11 cellular contexts compared by ENCODE assay signal in genomic region chr22:43289551-43289963, GRCh38. TPM values are rescaled to one million over a fixed set of nuclear protein-coding genes. Genes with fewer than 3 reads are reported as not detected.
DNase-seq lines count a peak whose midpoint lies in the region; ATAC-seq and TF ChIP-seq lines count a peak whose summit lies in the region.
"Had no signal": no experiment of that assay in that cellular context is flagged by ENCODE, and none has a peak within 500 bp of the region (broad histone marks: within the 10 kb centered on the region; RNA-seq: fewer than 3 reads in every experiment).

No MANE protein-coding gene starts in this region.

- H3K36me3 ChIP-seq in DND-41 (ENCODE audit: insufficient read depth, low read length) (no peaks in the 10 kb centered on the region), SU-DHL-6 (ENCODE audit: low read length) (no peaks in the 10 kb centered on the region)

- H3K4me1 ChIP-seq in DND-41 (ENCODE audit: insufficient read depth, low read length) = no peaks in the 10 kb centered on the region

- H3K9ac ChIP-seq in DND-41 (ENCODE audit: low read depth, low read length) = no peak overlapping the region
- no peak overlapping the region for H3K9ac ChIP-seq in SU-DHL-6 (ENCODE audit: low read length)

- H3K9me3 ChIP-seq in DND-41 (ENCODE audit: insufficient read depth, low read length, severe bottlenecking) = no peaks in the 10 kb centered on the region
- H3K9me3 ChIP-seq in SU-DHL-6 (ENCODE audit: insufficient read depth, low read length) = no peaks in the 10 kb centered on the region

- ATAC-seq in DND-41 (ENCODE audit: insufficient read depth, low read depth) (no peak), left cardiac atrium (peak; percentile 6 to 19), GM21717 (IDR thresholded peaks at IDR 0.05; ENCODE audit: unreplicated experiment) (no peak), GM21390 (IDR thresholded peaks at IDR 0.05; ENCODE audit: unreplicated experiment) (no peak), HG02981 (IDR thresholded peaks at IDR 0.05; ENCODE audit: unreplicated experiment) (no peak)
- ATAC-seq: activated T-helper 17 cell treated with anti-CD3 and anti-CD28 coated beads, Interleukin-2, amount 50 U/mL, for 72 hours had no signal

- H3F3A ChIP-seq in SU-DHL-6 (ENCODE audit: insufficient read depth) = no peaks in the 10 kb centered on the region

- H3K27me3 ChIP-seq in DND-41 (ENCODE audit: insufficient read depth, low read length, poor library complexity) (no peaks in the 10 kb centered on the region), SU-DHL-6 (ENCODE audit: low read length) (no peaks in the 10 kb centered on the region)

- H3K4me2 ChIP-seq in DND-41 (ENCODE audit: insufficient read depth, low read length) = no peak overlapping the region
- peak overlapping the region; percentile 6 for H3K4me2 ChIP-seq in SU-DHL-6 (ENCODE audit: low read depth, low read length, poor library complexity, severe bottlenecking)

- H2AFZ ChIP-seq in DND-41 (ENCODE audit: low read depth, low read length) (peak overlapping the region; percentile 34; the same call in 1 of the 2 replicates), SU-DHL-6 (ENCODE audit: low read depth, low read length, severe bottlenecking) (no peak overlapping the region)

- TF ChIP-seq CTCF in DND-41 (IDR thresholded peaks at IDR 0.05; ENCODE audit: borderline replicate concordance, extremely low read depth, low read length, poor library complexity, severe bottlenecking) (no peak), SU-DHL-6 (IDR thresholded peaks at IDR 0.05; ENCODE audit: insufficient read depth, low read length, poor library complexity, severe bottlenecking) (no peak)

- H3K79me2 ChIP-seq in DND-41 (ENCODE audit: insufficient read depth, low read length) = no peaks in the 10 kb centered on the region
- H3K79me2 ChIP-seq in SU-DHL-6 (ENCODE audit: insufficient read depth, low read length) = no peaks in the 10 kb centered on the region

- no peaks in the 10 kb centered on the region for H3K9me2 ChIP-seq in SU-DHL-6 (replicated peaks; ENCODE audit: insufficient read depth, low read length)

- H3K27ac ChIP-seq in DND-41 (ENCODE audit: low read length) = no peak overlapping the region
- no peak overlapping the region for H3K27ac ChIP-seq in SU-DHL-6 (ENCODE audit: low read depth, low read length)

- intact Hi-C loops in left cardiac atrium (cut with DNase I) = no loop called here

- no peak overlapping the region for H3K4me3 ChIP-seq in DND-41 (ENCODE audit: low read depth in 1 of 2, low read length in 2 of 2)
- H3K4me3 ChIP-seq in SU-DHL-6 (ENCODE audit: insufficient read depth, low read length, poor library complexity, severe bottlenecking) = no peak overlapping the region
- H3K4me3 ChIP-seq in skeletal muscle cell (ENCODE audit: low read depth, low read length) = peak overlapping the region; percentile 7

- H4K20me1 ChIP-seq in DND-41 (ENCODE audit: insufficient read depth, low read length) = 0 out of 2 replicates have a peak, but pooled peaks cover 5% of the 10 kb centered on the region
- H4K20me1 ChIP-seq in SU-DHL-6 (ENCODE audit: low read depth, low read length) = no peaks in the 10 kb centered on the region

- DNase-seq in DND-41 (no peak), left cardiac atrium (no peak), skeletal muscle cell (ENCODE audit: low read depth) (no peak), D341Med (ENCODE audit: low spot score) (no peak)
- DNase-seq: nephron progenitor cell had no signal

RNA-seq across cellular contexts. Expression of gene SCUBE1, which starts 53.6 kb away (rescaled TPM):
- 1 to 10 TPM in 1 of 2 donors, under 1 TPM in 1; 0.97 to 3.3 TPM for total RNA-seq in left cardiac atrium
- total RNA-seq: activated T-helper 17 cell treated with anti-CD3 and anti-CD28 coated beads, Interleukin-2, amount 50 U/mL, for 72 hours; LHCN-M2 had no signal

Comparison
In these comparisons a context has a peak if more than half of its experiments do, and no peak if none do; other contexts are left out.
1. ATAC-seq: peak in left cardiac atrium (2 of 2); none in DND-41 (single experiment), GM21717 (single experiment), GM21390 (single experiment) and HG02981 (single experiment).